Comparison of ENCODE assay signal across 1 cellular context in genomic region chr20:22411568-22412450, GRCh38.
A peak's percentile ranks its signal among the peaks of the same experiment; 100 is the strongest.
TF ChIP-seq lines count a peak whose summit lies in the region.

No MANE protein-coding gene starts in this region.

TF ChIP-seq in HepG2, 621 proteins besides CTCF, POLR2A, EP300 and RAD21 (continued from another document and continues in another):
- TF ChIP-seq, protein P1, sequence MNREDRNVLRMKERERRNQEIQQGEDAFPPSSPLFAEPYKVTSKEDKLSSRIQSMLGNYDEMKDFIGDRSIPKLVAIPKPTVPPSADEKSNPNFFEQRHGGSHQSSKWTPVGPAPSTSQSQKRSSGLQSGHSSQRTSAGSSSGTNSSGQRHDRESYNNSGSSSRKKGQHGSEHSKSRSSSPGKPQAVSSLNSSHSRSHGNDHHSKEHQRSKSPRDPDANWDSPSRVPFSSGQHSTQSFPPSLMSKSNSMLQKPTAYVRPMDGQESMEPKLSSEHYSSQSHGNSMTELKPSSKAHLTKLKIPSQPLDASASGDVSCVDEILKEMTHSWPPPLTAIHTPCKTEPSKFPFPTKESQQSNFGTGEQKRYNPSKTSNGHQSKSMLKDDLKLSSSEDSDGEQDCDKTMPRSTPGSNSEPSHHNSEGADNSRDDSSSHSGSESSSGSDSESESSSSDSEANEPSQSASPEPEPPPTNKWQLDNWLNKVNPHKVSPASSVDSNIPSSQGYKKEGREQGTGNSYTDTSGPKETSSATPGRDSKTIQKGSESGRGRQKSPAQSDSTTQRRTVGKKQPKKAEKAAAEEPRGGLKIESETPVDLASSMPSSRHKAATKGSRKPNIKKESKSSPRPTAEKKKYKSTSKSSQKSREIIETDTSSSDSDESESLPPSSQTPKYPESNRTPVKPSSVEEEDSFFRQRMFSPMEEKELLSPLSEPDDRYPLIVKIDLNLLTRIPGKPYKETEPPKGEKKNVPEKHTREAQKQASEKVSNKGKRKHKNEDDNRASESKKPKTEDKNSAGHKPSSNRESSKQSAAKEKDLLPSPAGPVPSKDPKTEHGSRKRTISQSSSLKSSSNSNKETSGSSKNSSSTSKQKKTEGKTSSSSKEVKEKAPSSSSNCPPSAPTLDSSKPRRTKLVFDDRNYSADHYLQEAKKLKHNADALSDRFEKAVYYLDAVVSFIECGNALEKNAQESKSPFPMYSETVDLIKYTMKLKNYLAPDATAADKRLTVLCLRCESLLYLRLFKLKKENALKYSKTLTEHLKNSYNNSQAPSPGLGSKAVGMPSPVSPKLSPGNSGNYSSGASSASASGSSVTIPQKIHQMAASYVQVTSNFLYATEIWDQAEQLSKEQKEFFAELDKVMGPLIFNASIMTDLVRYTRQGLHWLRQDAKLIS (CRISPR knock-in tag; IDR thresholded peaks at IDR 0.05): no peak
- TF ChIP-seq ZXDC (CRISPR knock-in tag; IDR thresholded peaks at IDR 0.05) (no peak), ZNF264 (CRISPR knock-in tag; IDR thresholded peaks at IDR 0.05) (no peak), KDM6A (CRISPR knock-in tag; IDR thresholded peaks at IDR 0.05; ENCODE audit: low read depth) (peak; percentile 71), AHR (CRISPR knock-in tag; IDR thresholded peaks at IDR 0.05) (no peak), KAT8 (CRISPR knock-in tag; IDR thresholded peaks at IDR 0.05) (peak; percentile 75), ZNF24 (IDR thresholded peaks at IDR 0.05) (no peak), ATF6 (CRISPR knock-in tag; conservative IDR thresholded peaks at IDR 0.05) (no peak), ZNF552 (CRISPR knock-in tag; IDR thresholded peaks at IDR 0.05; ENCODE audit: borderline replicate concordance) (no peak), MAF1 (CRISPR knock-in tag; IDR thresholded peaks at IDR 0.05; ENCODE audit: borderline replicate concordance) (no peak), TFDP2 (CRISPR knock-in tag; IDR thresholded peaks at IDR 0.05) (no peak; the same call in 1 of the 2 replicates), CREBL2 (CRISPR knock-in tag; IDR thresholded peaks at IDR 0.05; ENCODE audit: borderline replicate concordance) (no peak), IKZF4 (CRISPR knock-in tag; IDR thresholded peaks at IDR 0.05; ENCODE audit: borderline replicate concordance, low read depth, not compliant biosample characterization) (no peak), ZNF547 (CRISPR knock-in tag; IDR thresholded peaks at IDR 0.05) (peak; percentile 18; the same call in 1 of the 2 replicates), KDM3A (CRISPR knock-in tag; IDR thresholded peaks at IDR 0.05; ENCODE audit: low read depth) (0 out of 2 replicates have a peak, but pooled peaks have one; percentile 30), ZKSCAN8 (CRISPR knock-in tag; IDR thresholded peaks at IDR 0.05; ENCODE audit: borderline replicate concordance) (no peak; the same call in 1 of the 2 replicates), MED1 (CRISPR knock-in tag; IDR thresholded peaks at IDR 0.05) (peak; percentile 87), DR1 (CRISPR knock-in tag; IDR thresholded peaks at IDR 0.05) (no peak), ZNF513 (CRISPR knock-in tag; conservative IDR thresholded peaks at IDR 0.05) (no peak), ZNF780A (CRISPR knock-in tag; IDR thresholded peaks at IDR 0.05) (no peak), THRA (CRISPR knock-in tag; IDR thresholded peaks at IDR 0.05; ENCODE audit: borderline replicate concordance) (peak; percentile 93), ZNF720 (CRISPR knock-in tag; IDR thresholded peaks at IDR 0.05) (no peak), MAFG (CRISPR knock-in tag; IDR thresholded peaks at IDR 0.05) (peak; percentile 96), ZNF432 (CRISPR knock-in tag; IDR thresholded peaks at IDR 0.05; ENCODE audit: borderline replicate concordance) (no peak), HIC2 (CRISPR knock-in tag; IDR thresholded peaks at IDR 0.05; ENCODE audit: low read depth) (no peak), ZNF333 (CRISPR knock-in tag; IDR thresholded peaks at IDR 0.05; ENCODE audit: borderline replicate concordance) (no peak), HMGXB4 (CRISPR knock-in tag; IDR thresholded peaks at IDR 0.05; ENCODE audit: borderline replicate concordance in 1 of 2, low read depth in 1 of 2) (peak; percentile 50 to 64; a peak in 2 of 4 replicates), NFE2L2 (IDR thresholded peaks at IDR 0.05; ENCODE audit: low read length) (peak; percentile 98), ZNF674 (CRISPR knock-in tag; IDR thresholded peaks at IDR 0.05; ENCODE audit: low read depth) (no peak), NR1H2 (CRISPR knock-in tag; IDR thresholded peaks at IDR 0.05; ENCODE audit: borderline replicate concordance, low read depth) (no peak)
- TF ChIP-seq, protein P2, sequence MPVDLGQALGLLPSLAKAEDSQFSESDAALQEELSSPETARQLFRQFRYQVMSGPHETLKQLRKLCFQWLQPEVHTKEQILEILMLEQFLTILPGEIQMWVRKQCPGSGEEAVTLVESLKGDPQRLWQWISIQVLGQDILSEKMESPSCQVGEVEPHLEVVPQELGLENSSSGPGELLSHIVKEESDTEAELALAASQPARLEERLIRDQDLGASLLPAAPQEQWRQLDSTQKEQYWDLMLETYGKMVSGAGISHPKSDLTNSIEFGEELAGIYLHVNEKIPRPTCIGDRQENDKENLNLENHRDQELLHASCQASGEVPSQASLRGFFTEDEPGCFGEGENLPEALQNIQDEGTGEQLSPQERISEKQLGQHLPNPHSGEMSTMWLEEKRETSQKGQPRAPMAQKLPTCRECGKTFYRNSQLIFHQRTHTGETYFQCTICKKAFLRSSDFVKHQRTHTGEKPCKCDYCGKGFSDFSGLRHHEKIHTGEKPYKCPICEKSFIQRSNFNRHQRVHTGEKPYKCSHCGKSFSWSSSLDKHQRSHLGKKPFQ (CRISPR knock-in tag; IDR thresholded peaks at IDR 0.05; ENCODE audit: insufficient replicate concordance): peak; percentile 68
- TF ChIP-seq, protein P3, sequence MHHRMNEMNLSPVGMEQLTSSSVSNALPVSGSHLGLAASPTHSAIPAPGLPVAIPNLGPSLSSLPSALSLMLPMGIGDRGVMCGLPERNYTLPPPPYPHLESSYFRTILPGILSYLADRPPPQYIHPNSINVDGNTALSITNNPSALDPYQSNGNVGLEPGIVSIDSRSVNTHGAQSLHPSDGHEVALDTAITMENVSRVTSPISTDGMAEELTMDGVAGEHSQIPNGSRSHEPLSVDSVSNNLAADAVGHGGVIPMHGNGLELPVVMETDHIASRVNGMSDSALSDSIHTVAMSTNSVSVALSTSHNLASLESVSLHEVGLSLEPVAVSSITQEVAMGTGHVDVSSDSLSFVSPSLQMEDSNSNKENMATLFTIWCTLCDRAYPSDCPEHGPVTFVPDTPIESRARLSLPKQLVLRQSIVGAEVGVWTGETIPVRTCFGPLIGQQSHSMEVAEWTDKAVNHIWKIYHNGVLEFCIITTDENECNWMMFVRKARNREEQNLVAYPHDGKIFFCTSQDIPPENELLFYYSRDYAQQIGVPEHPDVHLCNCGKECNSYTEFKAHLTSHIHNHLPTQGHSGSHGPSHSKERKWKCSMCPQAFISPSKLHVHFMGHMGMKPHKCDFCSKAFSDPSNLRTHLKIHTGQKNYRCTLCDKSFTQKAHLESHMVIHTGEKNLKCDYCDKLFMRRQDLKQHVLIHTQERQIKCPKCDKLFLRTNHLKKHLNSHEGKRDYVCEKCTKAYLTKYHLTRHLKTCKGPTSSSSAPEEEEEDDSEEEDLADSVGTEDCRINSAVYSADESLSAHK (CRISPR knock-in tag; IDR thresholded peaks at IDR 0.05; ENCODE audit: borderline replicate concordance): no peak
